Comparison of ENCODE assay signal across 7 cellular contexts in the genomic region with DNA sequence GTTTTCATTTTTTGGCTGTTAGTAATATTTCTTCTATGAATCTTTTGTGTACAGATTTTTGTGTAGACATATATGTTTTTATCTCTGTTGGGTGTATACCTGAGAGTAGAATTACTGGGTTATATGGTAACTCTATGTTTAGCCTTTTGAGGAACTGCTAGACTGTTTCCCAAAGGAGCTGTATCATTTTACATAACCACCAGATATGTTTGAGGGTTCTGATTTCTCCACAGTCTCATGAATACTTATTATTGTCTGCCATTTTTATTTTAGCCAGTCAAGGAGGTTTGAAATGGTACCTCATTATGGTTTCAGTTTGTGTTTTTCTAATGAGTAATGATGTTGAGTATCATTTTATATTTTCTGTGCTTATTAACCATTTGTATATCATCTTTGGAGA. TPM values are rescaled to one million over a fixed set of nuclear protein-coding genes. Genes with fewer than 3 reads are reported as not detected.
DNase-seq lines count a peak whose midpoint lies in the region; TF ChIP-seq lines count a peak whose summit lies in the region.

No MANE protein-coding gene starts in this region.

- no peaks in the 10 kb centered on the region for H4K20me1 ChIP-seq in GM23248 (ENCODE audit: insufficient read depth)
- H4K20me1 ChIP-seq in OCI-LY3 (ENCODE audit: insufficient read depth, low read length), result peaks cover 14% of the 10 kb centered on the region; the same call in 1 of the 2 replicates

- H3K4me2 ChIP-seq in GM23248 (ENCODE audit: unreplicated experiment) (peak overlapping the region; percentile 96), OCI-LY3 (ENCODE audit: low read length) (peak overlapping the region; percentile 89)

- peaks cover 7% of the 10 kb centered on the region for H3K9me3 Mint-ChIP-seq in endodermal cell

- no peak for TF ChIP-seq CTCF in OCI-LY3 (IDR thresholded peaks at IDR 0.05; ENCODE audit: low read depth, low read length)
- no peak for TF ChIP-seq CTCF in endodermal cell (conservative IDR thresholded peaks at IDR 0.05)
- no peak for TF ChIP-seq CTCF in retinal pigment epithelial cell (conservative IDR thresholded peaks at IDR 0.05; ENCODE audit: low read depth, low read length)

- H3K9me2 ChIP-seq in GM23248 (ENCODE audit: insufficient read depth), result no peaks in the 10 kb centered on the region

- no peaks in the 10 kb centered on the region for H3K27me3 Mint-ChIP-seq in endodermal cell (ENCODE audit: insufficient read depth)

- peaks cover 63% of the 10 kb centered on the region for H3K79me2 ChIP-seq in GM23248 (ENCODE audit: insufficient read depth)
- H3K79me2 ChIP-seq in OCI-LY3 (ENCODE audit: low read length), result peaks cover 64% of the 10 kb centered on the region

- peaks cover 16% of the 10 kb centered on the region for H3K36me3 Mint-ChIP-seq in endodermal cell (ENCODE audit: low read depth)

- in situ Hi-C loops in GM23248 (cut with MboI), result no loop called here

- peaks cover 25% of the 10 kb centered on the region for H3K4me1 Mint-ChIP-seq in endodermal cell

- peak overlapping the region; percentile 94 for H2AFZ ChIP-seq in GM23248
- H2AFZ ChIP-seq in OCI-LY3 (ENCODE audit: low read depth, low read length), result no peak overlapping the region

- peak overlapping the region; percentile 94 for H3K4me3 ChIP-seq in GM23248
- H3K4me3 ChIP-seq in OCI-LY3 (ENCODE audit: low read length), result peak overlapping the region; percentile 97
- H3K4me3 ChIP-seq in endodermal cell (ENCODE audit: low read length), result peak overlapping the region; percentile 97
- peak overlapping the region; percentile 79 for H3K4me3 ChIP-seq in retinal pigment epithelial cell (ENCODE audit: low read length)

- H3K9ac ChIP-seq in GM23248, result peak overlapping the region; percentile 98
- peak overlapping the region; percentile 93 for H3K9ac ChIP-seq in OCI-LY3 (ENCODE audit: low read length)
- H3K9ac ChIP-seq in endodermal cell (ENCODE audit: extremely low read depth, low read length, poor library complexity, severe bottlenecking), result peak overlapping the region; percentile 91

- H3K27ac Mint-ChIP-seq in endodermal cell, result peak overlapping the region; percentile 98

- H3K4me3 Mint-ChIP-seq in endodermal cell, result peak overlapping the region; percentile 84

- H3K4me1 ChIP-seq in GM23248 (ENCODE audit: insufficient read depth) (peaks cover 37% of the 10 kb centered on the region), OCI-LY3 (ENCODE audit: low read length) (peaks cover 26% of the 10 kb centered on the region), endodermal cell (ENCODE audit: control insufficient read depth, insufficient read depth, low read length) (no peaks in the 10 kb centered on the region)

- DNase-seq in GM23248 (peak; percentile 26), endodermal cell (no peak), retinal pigment epithelial cell (ENCODE audit: low read depth) (no peak), cerebellar cortex (ENCODE audit: low spot score) (no peak), NCI-H187 treated with DMSO at 0.1 percent for 48 hours (lab: John Stamatoyannopoulos, UW) (no peak), NCI-H524 treated with DMSO at 0.1 percent for 48 hours (lab: John Stamatoyannopoulos, UW) (no peak)

- no peaks in the 10 kb centered on the region for H3K9me3 ChIP-seq in GM23248 (ENCODE audit: low read depth)
- H3K9me3 ChIP-seq in OCI-LY3 (ENCODE audit: insufficient read depth, low read length), result no peaks in the 10 kb centered on the region
- H3K9me3 ChIP-seq in endodermal cell (ENCODE audit: control insufficient read depth, low read length), result peaks cover 15% of the 10 kb centered on the region

- H3K27ac ChIP-seq in GM23248 (peak overlapping the region; percentile 98), OCI-LY3 (ENCODE audit: low read length) (no peak overlapping the region), endodermal cell (ENCODE audit: low read depth, low read length) (no peak overlapping the region)

- H3K27me3 ChIP-seq in GM23248 (replicated peaks; ENCODE audit: insufficient read depth), result no peaks in the 10 kb centered on the region
- no peaks in the 10 kb centered on the region for H3K27me3 ChIP-seq in OCI-LY3 (ENCODE audit: low read depth, low read length)
- no peaks in the 10 kb centered on the region for H3K27me3 ChIP-seq in endodermal cell (ENCODE audit: control insufficient read depth, insufficient read depth, low read length, poor library complexity, severe bottlenecking)

- peaks cover 26% of the 10 kb centered on the region for H3F3A ChIP-seq in GM23248 (ENCODE audit: insufficient read depth)

- H3K36me3 ChIP-seq in GM23248 (ENCODE audit: low read depth), result no peaks in the 10 kb centered on the region
- H3K36me3 ChIP-seq in OCI-LY3 (replicated peaks; ENCODE audit: low read depth, low read length), result peaks cover 15% of the 10 kb centered on the region
- peaks cover 24% of the 10 kb centered on the region for H3K36me3 ChIP-seq in endodermal cell (ENCODE audit: control insufficient read depth, insufficient read depth, low read length)

RNA-seq across cellular contexts. Expression of a gene that starts 1.9 kb away (rescaled TPM):
- 44.3 and 95.1 TPM in 2 replicates for total RNA-seq in GM23248 (2014; rRNA removed; shearing (Covaris generic))
- 33.9 and 39.4 TPM in 2 replicates for polyA plus RNA-seq in GM23248 (2016; fragmentation: Nextera tagmentation; extraction: Ambion mirVana)
- 10 to 100 TPM; 61.1 to 74.3 TPM for total RNA-seq in endodermal cell
- 82.0 TPM for polyA plus RNA-seq in endodermal cell (2013, experiment 1 of 2)
- 79.0 TPM for polyA plus RNA-seq in endodermal cell (2013, experiment 2 of 2)
